Comparison of ENCODE assay signal across 8 cellular contexts in the genomic region with DNA sequence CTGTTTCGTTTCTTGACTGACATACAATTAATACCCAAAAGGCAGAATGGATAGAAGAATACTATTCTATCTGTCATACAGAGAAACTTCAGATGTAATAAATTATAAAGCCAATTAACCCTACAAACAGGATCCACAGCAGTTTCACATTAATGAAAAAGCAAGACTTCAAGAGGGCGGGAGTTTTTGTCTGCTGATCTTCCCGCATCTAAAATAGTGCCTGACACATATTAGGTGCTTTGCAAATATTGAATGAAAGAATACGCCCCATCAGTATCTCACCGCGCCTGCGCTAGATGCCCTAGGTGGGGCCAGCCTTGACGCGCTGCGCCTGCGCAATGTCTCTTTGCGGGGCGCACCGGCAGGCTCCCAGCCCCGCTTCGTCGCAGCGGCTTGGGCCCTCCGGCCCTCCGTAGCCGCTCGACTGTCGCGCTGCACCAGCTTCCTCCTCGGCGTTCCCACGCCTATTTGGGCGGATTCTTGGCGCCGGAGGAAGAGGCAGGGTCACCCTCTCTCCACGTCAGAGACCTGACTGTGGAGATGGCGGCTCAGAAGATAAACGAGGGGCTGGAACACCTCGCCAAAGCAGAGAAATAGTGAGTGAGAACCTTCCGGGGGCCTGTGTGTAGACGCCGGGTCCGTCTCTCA. TPM values are rescaled to one million over a fixed set of nuclear protein-coding genes. Genes with fewer than 3 reads are reported as not detected.
A peak's percentile ranks its signal among the peaks of the same experiment; 100 is the strongest.
DNase-seq lines count a peak whose midpoint lies in the region; TF ChIP-seq lines count a peak whose summit lies in the region.

A gene (plus strand): TSS at position 465 of the 648 bp plus-strand sequence. CDS start 76 bp downstream, at position 541.

- TF ChIP-seq POLR2A in suprapubic skin (IDR thresholded peaks at IDR 0.05): peak in 1 of 2 donors; percentile 42

- POLR2A ChIA-PET in SK-N-SH (lab: Yijun Ruan, JAX): interaction anchor here (0.6 kb wide), 1 partner anchor 25 kb away, joined by 3 read pairs; no protein-coding TSS in a partner anchor

- H3K27ac ChIP-seq in SK-N-SH (ENCODE audit: low read depth in 2 of 2, low read length in 1 of 2) (peak within 1 kb of the TSS; percentile 78 to 89), suprapubic skin (peak within 1 kb of the TSS; percentile 97)

- peak within 1 kb of the TSS; percentile 96 for H3K4me2 ChIP-seq in SK-N-SH

- CTCF ChIA-PET in SK-N-SH (lab: Yijun Ruan, JAX): interaction anchor here (0.8 kb wide), 1 partner anchor 554 kb away, joined by 4 read pairs; no protein-coding TSS in a partner anchor

- H4K20me1 ChIP-seq in SK-N-SH (ENCODE audit: insufficient read depth): peaks cover 33% of the 10 kb centered on the region

- no peak for TF ChIP-seq RAD21 in SK-N-SH (IDR thresholded peaks at IDR 0.05; ENCODE audit: low read length)

- no peak for TF ChIP-seq EP300 in SK-N-SH (IDR thresholded peaks at IDR 0.05; ENCODE audit: borderline replicate concordance in 1 of 2, low read depth in 1 of 2, low read length in 1 of 2)
- TF ChIP-seq EP300 in suprapubic skin (IDR thresholded peaks at IDR 0.05): no peak

- peak; percentile 78 for DNase-seq in GM04503 (ENCODE audit: low read depth)
- peak; percentile 58 for DNase-seq in HFF-Myc (ENCODE audit: extremely low read depth, low read depth)
- DNase-seq in NAMALWA (ENCODE audit: low spot score): peak; percentile 95
- DNase-seq in SK-N-SH: peak; percentile 97
- peak; percentile 91 for DNase-seq in activated naive CD4-positive, alpha-beta T cell treated with anti-CD3 and anti-CD28 coated beads, Interleukin-2, amount 50 U/mL, for 16 hours
- peak; percentile 92 for DNase-seq in globus pallidus (ENCODE audit: low spot score)
- peak; percentile 37 to 94 (median 86) for DNase-seq in nucleus accumbens (lab: John Stamatoyannopoulos, UW)
- DNase-seq in suprapubic skin (ENCODE audit: low spot score in 2 of 2): peak; percentile 92 to 93

- H3K79me2 ChIP-seq in SK-N-SH (ENCODE audit: insufficient read depth): peaks cover 45% of the 10 kb centered on the region

- no peaks in the 10 kb centered on the region for H3K9me2 ChIP-seq in SK-N-SH

- WGBS in SK-N-SH (ENCODE audit: low lambda C conversion rate): under 1% methylated on average over 25 of the region's 38 CpGs
- 2% methylated on average over 26 of the region's 38 CpGs for WGBS in suprapubic skin

- TF ChIP-seq CTCF in HFF-Myc (IDR thresholded peaks at IDR 0.05; ENCODE audit: low read depth, low read length, missing control alignments) (no peak), SK-N-SH (IDR thresholded peaks at IDR 0.05) (no peak), suprapubic skin (IDR thresholded peaks at IDR 0.05) (no peak)

- peak within 1 kb of the TSS; percentile 90 for H2AFZ ChIP-seq in SK-N-SH (ENCODE audit: low read depth)

- peak within 1 kb of the TSS; percentile 93 for H3K4me3 ChIP-seq in HFF-Myc (replicated peaks; ENCODE audit: low read depth, low read length)
- peak within 1 kb of the TSS; percentile 92 to 98 for H3K4me3 ChIP-seq in SK-N-SH (ENCODE audit: low read depth in 2 of 2, low read length in 1 of 2)
- peak within 1 kb of the TSS; percentile 98 for H3K4me3 ChIP-seq in suprapubic skin

- peak within 1 kb of the TSS; percentile 86 for H3K9ac ChIP-seq in SK-N-SH

- H3F3A ChIP-seq in SK-N-SH (replicated peaks; ENCODE audit: insufficient read depth): peaks cover 2% of the 10 kb centered on the region

- H3K9me3 ChIP-seq in SK-N-SH (no peaks in the 10 kb centered on the region), suprapubic skin (no peaks in the 10 kb centered on the region)

- H3K4me1 ChIP-seq in SK-N-SH (ENCODE audit: control insufficient read depth in 1 of 2, insufficient read depth in 2 of 2, low read depth in 1 of 2, low read length in 1 of 2): peaks cover 6% of the 10 kb centered on the region in 2 experiments
- H3K4me1 ChIP-seq in suprapubic skin: peaks cover 45% of the 10 kb centered on the region

- H3K27me3 ChIP-seq in SK-N-SH (ENCODE audit: insufficient read depth) (no peaks in the 10 kb centered on the region), suprapubic skin (no peaks in the 10 kb centered on the region)

- peaks cover under 1% of the 10 kb centered on the region in 2 experiments for H3K36me3 ChIP-seq in SK-N-SH (replicated peaks in 1 of 2; ENCODE audit: control insufficient read depth in 1 of 2, insufficient read depth in 2 of 2, low read length in 1 of 2)
- H3K36me3 ChIP-seq in suprapubic skin: no peaks in the 10 kb centered on the region

TF ChIP-seq in SK-N-SH, 30 proteins besides CTCF, POLR2A, EP300 and RAD21 (continues in another document):
- TF ChIP-seq TEAD4 (IDR thresholded peaks at IDR 0.05; ENCODE audit: borderline replicate concordance, insufficient read depth): no peak
- TF ChIP-seq, protein P1, sequence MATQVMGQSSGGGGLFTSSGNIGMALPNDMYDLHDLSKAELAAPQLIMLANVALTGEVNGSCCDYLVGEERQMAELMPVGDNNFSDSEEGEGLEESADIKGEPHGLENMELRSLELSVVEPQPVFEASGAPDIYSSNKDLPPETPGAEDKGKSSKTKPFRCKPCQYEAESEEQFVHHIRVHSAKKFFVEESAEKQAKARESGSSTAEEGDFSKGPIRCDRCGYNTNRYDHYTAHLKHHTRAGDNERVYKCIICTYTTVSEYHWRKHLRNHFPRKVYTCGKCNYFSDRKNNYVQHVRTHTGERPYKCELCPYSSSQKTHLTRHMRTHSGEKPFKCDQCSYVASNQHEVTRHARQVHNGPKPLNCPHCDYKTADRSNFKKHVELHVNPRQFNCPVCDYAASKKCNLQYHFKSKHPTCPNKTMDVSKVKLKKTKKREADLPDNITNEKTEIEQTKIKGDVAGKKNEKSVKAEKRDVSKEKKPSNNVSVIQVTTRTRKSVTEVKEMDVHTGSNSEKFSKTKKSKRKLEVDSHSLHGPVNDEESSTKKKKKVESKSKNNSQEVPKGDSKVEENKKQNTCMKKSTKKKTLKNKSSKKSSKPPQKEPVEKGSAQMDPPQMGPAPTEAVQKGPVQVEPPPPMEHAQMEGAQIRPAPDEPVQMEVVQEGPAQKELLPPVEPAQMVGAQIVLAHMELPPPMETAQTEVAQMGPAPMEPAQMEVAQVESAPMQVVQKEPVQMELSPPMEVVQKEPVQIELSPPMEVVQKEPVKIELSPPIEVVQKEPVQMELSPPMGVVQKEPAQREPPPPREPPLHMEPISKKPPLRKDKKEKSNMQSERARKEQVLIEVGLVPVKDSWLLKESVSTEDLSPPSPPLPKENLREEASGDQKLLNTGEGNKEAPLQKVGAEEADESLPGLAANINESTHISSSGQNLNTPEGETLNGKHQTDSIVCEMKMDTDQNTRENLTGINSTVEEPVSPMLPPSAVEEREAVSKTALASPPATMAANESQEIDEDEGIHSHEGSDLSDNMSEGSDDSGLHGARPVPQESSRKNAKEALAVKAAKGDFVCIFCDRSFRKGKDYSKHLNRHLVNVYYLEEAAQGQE (IDR thresholded peaks at IDR 0.05; ENCODE audit: low read depth, low read length): 0 out of 2 replicates have a peak, but pooled peaks have one; percentile 33
- TF ChIP-seq YY1 (IDR thresholded peaks at IDR 0.05; ENCODE audit: low read depth): no peak
- peak; percentile 87 for TF ChIP-seq ELF1 (IDR thresholded peaks at IDR 0.05)
- TF ChIP-seq EZH2phosphoT487 (IDR thresholded peaks at IDR 0.05; ENCODE audit: borderline replicate concordance, low read depth): no peak
- TF ChIP-seq RFX5 (IDR thresholded peaks at IDR 0.05; ENCODE audit: low read length): no peak
- TF ChIP-seq SIN3A (IDR thresholded peaks at IDR 0.05; ENCODE audit: borderline replicate concordance, low read depth, low read length): peak; percentile 77
- 0 out of 2 replicates have a peak, but pooled peaks have one; percentile 7 for TF ChIP-seq TCF12 (IDR thresholded peaks at IDR 0.05)
- no peak for TF ChIP-seq GATA2 (CRISPR knock-in tag; IDR thresholded peaks at IDR 0.05)
- peak; percentile 52 for TF ChIP-seq TAF1 (IDR thresholded peaks at IDR 0.05; ENCODE audit: borderline replicate concordance, low read depth, low read length)
- TF ChIP-seq GABPA (IDR thresholded peaks at IDR 0.05; ENCODE audit: low read depth): peak; percentile 61; the same call in 1 of the 2 replicates
- TF ChIP-seq, protein P2, sequence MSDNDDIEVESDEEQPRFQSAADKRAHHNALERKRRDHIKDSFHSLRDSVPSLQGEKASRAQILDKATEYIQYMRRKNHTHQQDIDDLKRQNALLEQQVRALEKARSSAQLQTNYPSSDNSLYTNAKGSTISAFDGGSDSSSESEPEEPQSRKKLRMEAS (IDR thresholded peaks at IDR 0.05; ENCODE audit: low read depth): peak; percentile 52; the same call in 1 of the 2 replicates
- TF ChIP-seq FOXM1 (IDR thresholded peaks at IDR 0.05; ENCODE audit: low read depth): no peak
- TF ChIP-seq, protein P3, sequence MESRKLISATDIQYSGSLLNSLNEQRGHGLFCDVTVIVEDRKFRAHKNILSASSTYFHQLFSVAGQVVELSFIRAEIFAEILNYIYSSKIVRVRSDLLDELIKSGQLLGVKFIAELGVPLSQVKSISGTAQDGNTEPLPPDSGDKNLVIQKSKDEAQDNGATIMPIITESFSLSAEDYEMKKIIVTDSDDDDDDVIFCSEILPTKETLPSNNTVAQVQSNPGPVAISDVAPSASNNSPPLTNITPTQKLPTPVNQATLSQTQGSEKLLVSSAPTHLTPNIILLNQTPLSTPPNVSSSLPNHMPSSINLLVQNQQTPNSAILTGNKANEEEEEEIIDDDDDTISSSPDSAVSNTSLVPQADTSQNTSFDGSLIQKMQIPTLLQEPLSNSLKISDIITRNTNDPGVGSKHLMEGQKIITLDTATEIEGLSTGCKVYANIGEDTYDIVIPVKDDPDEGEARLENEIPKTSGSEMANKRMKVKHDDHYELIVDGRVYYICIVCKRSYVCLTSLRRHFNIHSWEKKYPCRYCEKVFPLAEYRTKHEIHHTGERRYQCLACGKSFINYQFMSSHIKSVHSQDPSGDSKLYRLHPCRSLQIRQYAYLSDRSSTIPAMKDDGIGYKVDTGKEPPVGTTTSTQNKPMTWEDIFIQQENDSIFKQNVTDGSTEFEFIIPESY (IDR thresholded peaks at IDR 0.05; ENCODE audit: borderline replicate concordance, low read depth): no peak
- no peak for TF ChIP-seq JUND (IDR thresholded peaks at IDR 0.05)
- TF ChIP-seq FOSL2 (IDR thresholded peaks at IDR 0.05; ENCODE audit: borderline replicate concordance, low read depth): no peak
- peak; percentile 99 for TF ChIP-seq NRF1 (IDR thresholded peaks at IDR 0.05; ENCODE audit: low read depth, low read length)
- TF ChIP-seq POLR2AphosphoS5 (IDR thresholded peaks at IDR 0.05; ENCODE audit: low read depth, low read length): peak; percentile 87
- no peak for TF ChIP-seq SMC3 (IDR thresholded peaks at IDR 0.05; ENCODE audit: low read depth, low read length)
- peak; percentile 68 for TF ChIP-seq CHD2 (IDR thresholded peaks at IDR 0.05; ENCODE audit: low read length, partially characterized antibody)

RNA-seq across cellular contexts. Expression of the gene that starts here (rescaled TPM):
- polyA plus RNA-seq in SK-N-SH (2012; rRNA removed): 9.2 and 13.6 TPM in 2 replicates
- polyA plus RNA-seq in SK-N-SH (2012; cell fraction: cytosol; rRNA removed): 11.2 and 13.4 TPM in 2 replicates
- polyA plus RNA-seq in SK-N-SH (2012; cell fraction: nucleus; rRNA removed): 15.7 and 28.7 TPM in 2 replicates
- 10 to 100 TPM; 28.8 to 40.1 (median 37.5) TPM for total RNA-seq in suprapubic skin

Comparison
In these comparisons a context has a peak if more than half of its experiments do, and no peak if none do; other contexts are left out.
1. Peak in every context shown above with its lines: DNase-seq, H3K4me3 ChIP-seq and H3K27ac ChIP-seq.